1 cellular context compared by ENCODE assay signal in the genomic region with DNA sequence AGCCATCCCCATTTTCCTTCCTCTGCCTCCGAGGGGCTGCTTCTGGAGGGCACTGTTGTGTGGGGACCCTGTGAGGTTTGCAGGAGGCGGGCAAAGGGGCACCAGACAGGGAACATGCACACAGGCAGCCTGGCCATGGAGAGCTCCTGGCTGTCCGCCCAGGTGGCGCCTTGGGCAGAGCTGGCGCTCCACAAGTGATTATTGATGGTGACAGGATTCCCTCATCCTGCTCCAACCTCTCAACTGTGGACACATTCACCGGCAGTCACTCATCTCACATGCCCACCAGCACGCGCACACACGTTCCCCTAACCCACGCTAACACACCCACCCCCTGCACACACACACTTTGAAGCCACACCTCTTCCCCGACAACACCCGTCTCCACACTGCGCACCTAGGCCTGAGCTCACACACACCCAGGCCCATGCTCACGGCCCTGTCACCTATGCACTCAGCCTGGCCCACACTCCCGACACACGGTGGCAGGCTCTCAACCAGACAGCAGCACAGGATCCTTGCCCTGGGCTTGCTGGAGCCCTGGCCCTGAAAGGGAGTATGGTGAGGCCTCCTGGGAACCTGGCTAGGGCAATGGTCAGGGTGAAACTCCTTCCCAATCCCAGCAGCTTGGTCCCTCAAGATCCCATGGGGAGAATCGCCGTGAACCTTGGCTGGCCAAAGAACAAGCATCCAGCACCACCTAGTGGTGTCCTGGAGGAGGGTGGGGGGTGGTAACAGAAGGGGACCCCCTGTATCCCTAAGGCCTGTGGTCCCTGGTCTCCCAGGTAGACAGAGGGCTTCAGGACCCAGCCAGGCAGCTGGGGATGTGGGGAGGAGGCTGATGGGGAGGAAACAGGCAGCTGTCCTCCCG.
TF ChIP-seq lines count a peak whose summit lies in the region.

No MANE protein-coding gene starts in this region.

TF ChIP-seq in K562, 482 proteins besides CTCF, POLR2A, EP300 and RAD21 (continues in another document):
- TF ChIP-seq, protein P1, sequence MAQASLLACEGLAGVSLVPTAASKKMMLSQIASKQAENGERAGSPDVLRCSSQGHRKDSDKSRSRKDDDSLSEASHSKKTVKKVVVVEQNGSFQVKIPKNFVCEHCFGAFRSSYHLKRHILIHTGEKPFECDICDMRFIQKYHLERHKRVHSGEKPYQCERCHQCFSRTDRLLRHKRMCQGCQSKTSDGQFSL (CRISPR knock-in tag; IDR thresholded peaks at IDR 0.05), result peak; percentile 92
- TF ChIP-seq, protein P1 (tag; IDR thresholded peaks at IDR 0.05), result peak in 1 of 2 experiments; percentile 73; a peak in 2 of 4 replicates
- TF ChIP-seq MTF1 (CRISPR knock-in tag; IDR thresholded peaks at IDR 0.05; ENCODE audit: borderline replicate concordance) (no peak), ZBTB7A (IDR thresholded peaks at IDR 0.05; ENCODE audit: borderline replicate concordance, control insufficient read depth, low read depth, low read length) (peak; percentile 97), RBFOX2 (IDR thresholded peaks at IDR 0.05; ENCODE audit: low read depth, low read length) (peak; percentile 22; the same call in 1 of the 2 replicates), HDGF (IDR thresholded peaks at IDR 0.05) (peak; percentile 47; the same call in 1 of the 2 replicates), CC2D1A (IDR thresholded peaks at IDR 0.05) (peak; percentile 69), KLF6 (CRISPR knock-in tag; IDR thresholded peaks at IDR 0.05; ENCODE audit: borderline replicate concordance) (no peak), POLR2B (IDR thresholded peaks at IDR 0.05; ENCODE audit: low read depth, partially characterized antibody) (peak; percentile 33), RB1 (IDR thresholded peaks at IDR 0.05; ENCODE audit: low read depth) (peak; percentile 22; the same call in 1 of the 2 replicates), POLR2G (IDR thresholded peaks at IDR 0.05; ENCODE audit: low read depth, low read length) (peak; percentile 59), ZNF57 (CRISPR knock-in tag; IDR thresholded peaks at IDR 0.05) (no peak), SUPT5H (IDR thresholded peaks at IDR 0.05) (peak; percentile 50; the same call in 1 of the 2 replicates), ZNF76 (CRISPR knock-in tag; IDR thresholded peaks at IDR 0.05; ENCODE audit: borderline replicate concordance) (no peak), SMARCA5 (IDR thresholded peaks at IDR 0.05) (0 out of 2 replicates have a peak, but pooled peaks have one; percentile 53), RHOXF2B (CRISPR knock-in tag; conservative IDR thresholded peaks at IDR 0.05) (no peak), MAZ (CRISPR knock-in tag; conservative IDR thresholded peaks at IDR 0.05 in 1 of 2, IDR thresholded peaks at IDR 0.05 in 1 of 2) (peak in 1 of 2 experiments; percentile 77; a peak in 2 of 4 replicates), POLR2AphosphoS2 (IDR thresholded peaks at IDR 0.05; ENCODE audit: low read length) (peak; percentile 68; the same call in 1 of the 2 replicates), CBFA2T2 (conservative IDR thresholded peaks at IDR 0.05) (no peak), NFIC (IDR thresholded peaks at IDR 0.05) (0 out of 2 replicates have a peak, but pooled peaks have one; percentile 10), NRF1 (conservative IDR thresholded peaks at IDR 0.05 in 1 of 2, IDR thresholded peaks at IDR 0.05 in 1 of 2) (peak in 1 of 2 experiments; percentile 36; a peak in 2 of 4 replicates), TAF1 (IDR thresholded peaks at IDR 0.05; ENCODE audit: control insufficient read depth, extremely low read depth, insufficient read depth, low read length, severe bottlenecking) (no peak), ZEB2 (IDR thresholded peaks at IDR 0.05) (no peak), ZKSCAN8 (CRISPR knock-in tag; IDR thresholded peaks at IDR 0.05) (no peak), SMC3 (conservative IDR thresholded peaks at IDR 0.05; ENCODE audit: insufficient read depth, low read depth, low read length) (peak; percentile 81), CTBP1 (IDR thresholded peaks at IDR 0.05; ENCODE audit: borderline replicate concordance) (0 out of 2 replicates have a peak, but pooled peaks have one; percentile 39), ZNF146 (CRISPR knock-in tag; IDR thresholded peaks at IDR 0.05; ENCODE audit: unreplicated experiment) (no peak), ZKSCAN1 (IDR thresholded peaks at IDR 0.05; ENCODE audit: low read depth, low read length) (no peak), ARID2 (IDR thresholded peaks at IDR 0.05) (peak; percentile 78; the same call in 1 of the 2 replicates)
- TF ChIP-seq, protein P2, sequence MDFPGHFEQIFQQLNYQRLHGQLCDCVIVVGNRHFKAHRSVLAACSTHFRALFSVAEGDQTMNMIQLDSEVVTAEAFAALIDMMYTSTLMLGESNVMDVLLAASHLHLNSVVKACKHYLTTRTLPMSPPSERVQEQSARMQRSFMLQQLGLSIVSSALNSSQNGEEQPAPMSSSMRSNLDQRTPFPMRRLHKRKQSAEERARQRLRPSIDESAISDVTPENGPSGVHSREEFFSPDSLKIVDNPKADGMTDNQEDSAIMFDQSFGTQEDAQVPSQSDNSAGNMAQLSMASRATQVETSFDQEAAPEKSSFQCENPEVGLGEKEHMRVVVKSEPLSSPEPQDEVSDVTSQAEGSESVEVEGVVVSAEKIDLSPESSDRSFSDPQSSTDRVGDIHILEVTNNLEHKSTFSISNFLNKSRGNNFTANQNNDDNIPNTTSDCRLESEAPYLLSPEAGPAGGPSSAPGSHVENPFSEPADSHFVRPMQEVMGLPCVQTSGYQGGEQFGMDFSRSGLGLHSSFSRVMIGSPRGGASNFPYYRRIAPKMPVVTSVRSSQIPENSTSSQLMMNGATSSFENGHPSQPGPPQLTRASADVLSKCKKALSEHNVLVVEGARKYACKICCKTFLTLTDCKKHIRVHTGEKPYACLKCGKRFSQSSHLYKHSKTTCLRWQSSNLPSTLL (IDR thresholded peaks at IDR 0.05), result 0 out of 2 replicates have a peak, but pooled peaks have one; percentile 24
- TF ChIP-seq, protein P3, sequence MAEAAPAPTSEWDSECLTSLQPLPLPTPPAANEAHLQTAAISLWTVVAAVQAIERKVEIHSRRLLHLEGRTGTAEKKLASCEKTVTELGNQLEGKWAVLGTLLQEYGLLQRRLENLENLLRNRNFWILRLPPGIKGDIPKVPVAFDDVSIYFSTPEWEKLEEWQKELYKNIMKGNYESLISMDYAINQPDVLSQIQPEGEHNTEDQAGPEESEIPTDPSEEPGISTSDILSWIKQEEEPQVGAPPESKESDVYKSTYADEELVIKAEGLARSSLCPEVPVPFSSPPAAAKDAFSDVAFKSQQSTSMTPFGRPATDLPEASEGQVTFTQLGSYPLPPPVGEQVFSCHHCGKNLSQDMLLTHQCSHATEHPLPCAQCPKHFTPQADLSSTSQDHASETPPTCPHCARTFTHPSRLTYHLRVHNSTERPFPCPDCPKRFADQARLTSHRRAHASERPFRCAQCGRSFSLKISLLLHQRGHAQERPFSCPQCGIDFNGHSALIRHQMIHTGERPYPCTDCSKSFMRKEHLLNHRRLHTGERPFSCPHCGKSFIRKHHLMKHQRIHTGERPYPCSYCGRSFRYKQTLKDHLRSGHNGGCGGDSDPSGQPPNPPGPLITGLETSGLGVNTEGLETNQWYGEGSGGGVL (CRISPR knock-in tag; IDR thresholded peaks at IDR 0.05), result no peak
- TF ChIP-seq, protein P4, sequence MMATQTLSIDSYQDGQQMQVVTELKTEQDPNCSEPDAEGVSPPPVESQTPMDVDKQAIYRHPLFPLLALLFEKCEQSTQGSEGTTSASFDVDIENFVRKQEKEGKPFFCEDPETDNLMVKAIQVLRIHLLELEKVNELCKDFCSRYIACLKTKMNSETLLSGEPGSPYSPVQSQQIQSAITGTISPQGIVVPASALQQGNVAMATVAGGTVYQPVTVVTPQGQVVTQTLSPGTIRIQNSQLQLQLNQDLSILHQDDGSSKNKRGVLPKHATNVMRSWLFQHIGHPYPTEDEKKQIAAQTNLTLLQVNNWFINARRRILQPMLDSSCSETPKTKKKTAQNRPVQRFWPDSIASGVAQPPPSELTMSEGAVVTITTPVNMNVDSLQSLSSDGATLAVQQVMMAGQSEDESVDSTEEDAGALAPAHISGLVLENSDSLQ (IDR thresholded peaks at IDR 0.05), result no peak
- TF ChIP-seq, protein P5, sequence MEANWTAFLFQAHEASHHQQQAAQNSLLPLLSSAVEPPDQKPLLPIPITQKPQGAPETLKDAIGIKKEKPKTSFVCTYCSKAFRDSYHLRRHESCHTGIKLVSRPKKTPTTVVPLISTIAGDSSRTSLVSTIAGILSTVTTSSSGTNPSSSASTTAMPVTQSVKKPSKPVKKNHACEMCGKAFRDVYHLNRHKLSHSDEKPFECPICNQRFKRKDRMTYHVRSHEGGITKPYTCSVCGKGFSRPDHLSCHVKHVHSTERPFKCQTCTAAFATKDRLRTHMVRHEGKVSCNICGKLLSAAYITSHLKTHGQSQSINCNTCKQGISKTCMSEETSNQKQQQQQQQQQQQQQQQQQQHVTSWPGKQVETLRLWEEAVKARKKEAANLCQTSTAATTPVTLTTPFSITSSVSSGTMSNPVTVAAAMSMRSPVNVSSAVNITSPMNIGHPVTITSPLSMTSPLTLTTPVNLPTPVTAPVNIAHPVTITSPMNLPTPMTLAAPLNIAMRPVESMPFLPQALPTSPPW (CRISPR knock-in tag; IDR thresholded peaks at IDR 0.05), result peak; percentile 54
- TF ChIP-seq, protein P6, sequence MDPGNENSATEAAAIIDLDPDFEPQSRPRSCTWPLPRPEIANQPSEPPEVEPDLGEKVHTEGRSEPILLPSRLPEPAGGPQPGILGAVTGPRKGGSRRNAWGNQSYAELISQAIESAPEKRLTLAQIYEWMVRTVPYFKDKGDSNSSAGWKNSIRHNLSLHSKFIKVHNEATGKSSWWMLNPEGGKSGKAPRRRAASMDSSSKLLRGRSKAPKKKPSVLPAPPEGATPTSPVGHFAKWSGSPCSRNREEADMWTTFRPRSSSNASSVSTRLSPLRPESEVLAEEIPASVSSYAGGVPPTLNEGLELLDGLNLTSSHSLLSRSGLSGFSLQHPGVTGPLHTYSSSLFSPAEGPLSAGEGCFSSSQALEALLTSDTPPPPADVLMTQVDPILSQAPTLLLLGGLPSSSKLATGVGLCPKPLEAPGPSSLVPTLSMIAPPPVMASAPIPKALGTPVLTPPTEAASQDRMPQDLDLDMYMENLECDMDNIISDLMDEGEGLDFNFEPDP (CRISPR knock-in tag; IDR thresholded peaks at IDR 0.05), result no peak
- TF ChIP-seq, protein P7, sequence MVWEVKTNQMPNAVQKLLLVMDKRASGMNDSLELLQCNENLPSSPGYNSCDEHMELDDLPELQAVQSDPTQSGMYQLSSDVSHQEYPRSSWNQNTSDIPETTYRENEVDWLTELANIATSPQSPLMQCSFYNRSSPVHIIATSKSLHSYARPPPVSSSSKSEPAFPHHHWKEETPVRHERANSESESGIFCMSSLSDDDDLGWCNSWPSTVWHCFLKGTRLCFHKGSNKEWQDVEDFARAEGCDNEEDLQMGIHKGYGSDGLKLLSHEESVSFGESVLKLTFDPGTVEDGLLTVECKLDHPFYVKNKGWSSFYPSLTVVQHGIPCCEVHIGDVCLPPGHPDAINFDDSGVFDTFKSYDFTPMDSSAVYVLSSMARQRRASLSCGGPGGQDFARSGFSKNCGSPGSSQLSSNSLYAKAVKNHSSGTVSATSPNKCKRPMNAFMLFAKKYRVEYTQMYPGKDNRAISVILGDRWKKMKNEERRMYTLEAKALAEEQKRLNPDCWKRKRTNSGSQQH (CRISPR knock-in tag; IDR thresholded peaks at IDR 0.05), result 0 out of 2 replicates have a peak, but pooled peaks have one; percentile 29
- TF ChIP-seq, protein P8, sequence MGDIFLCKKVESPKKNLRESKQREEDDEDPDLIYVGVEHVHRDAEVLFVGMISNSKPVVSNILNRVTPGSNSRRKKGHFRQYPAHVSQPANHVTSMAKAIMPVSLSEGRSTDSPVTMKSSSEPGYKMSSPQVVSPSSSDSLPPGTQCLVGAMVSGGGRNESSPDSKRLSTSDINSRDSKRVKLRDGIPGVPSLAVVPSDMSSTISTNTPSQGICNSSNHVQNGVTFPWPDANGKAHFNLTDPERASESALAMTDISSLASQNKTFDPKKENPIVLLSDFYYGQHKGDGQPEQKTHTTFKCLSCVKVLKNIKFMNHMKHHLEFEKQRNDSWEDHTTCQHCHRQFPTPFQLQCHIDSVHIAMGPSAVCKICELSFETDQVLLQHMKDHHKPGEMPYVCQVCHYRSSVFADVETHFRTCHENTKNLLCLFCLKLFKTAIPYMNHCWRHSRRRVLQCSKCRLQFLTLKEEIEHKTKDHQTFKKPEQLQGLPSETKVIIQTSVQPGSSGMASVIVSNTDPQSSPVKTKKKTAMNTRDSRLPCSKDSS (IDR thresholded peaks at IDR 0.05; ENCODE audit: low read depth, partially characterized antibody), result no peak
- TF ChIP-seq, protein P9, sequence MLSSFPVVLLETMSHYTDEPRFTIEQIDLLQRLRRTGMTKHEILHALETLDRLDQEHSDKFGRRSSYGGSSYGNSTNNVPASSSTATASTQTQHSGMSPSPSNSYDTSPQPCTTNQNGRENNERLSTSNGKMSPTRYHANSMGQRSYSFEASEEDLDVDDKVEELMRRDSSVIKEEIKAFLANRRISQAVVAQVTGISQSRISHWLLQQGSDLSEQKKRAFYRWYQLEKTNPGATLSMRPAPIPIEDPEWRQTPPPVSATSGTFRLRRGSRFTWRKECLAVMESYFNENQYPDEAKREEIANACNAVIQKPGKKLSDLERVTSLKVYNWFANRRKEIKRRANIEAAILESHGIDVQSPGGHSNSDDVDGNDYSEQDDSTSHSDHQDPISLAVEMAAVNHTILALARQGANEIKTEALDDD (IDR thresholded peaks at IDR 0.05), result no peak
- TF ChIP-seq, protein P10, sequence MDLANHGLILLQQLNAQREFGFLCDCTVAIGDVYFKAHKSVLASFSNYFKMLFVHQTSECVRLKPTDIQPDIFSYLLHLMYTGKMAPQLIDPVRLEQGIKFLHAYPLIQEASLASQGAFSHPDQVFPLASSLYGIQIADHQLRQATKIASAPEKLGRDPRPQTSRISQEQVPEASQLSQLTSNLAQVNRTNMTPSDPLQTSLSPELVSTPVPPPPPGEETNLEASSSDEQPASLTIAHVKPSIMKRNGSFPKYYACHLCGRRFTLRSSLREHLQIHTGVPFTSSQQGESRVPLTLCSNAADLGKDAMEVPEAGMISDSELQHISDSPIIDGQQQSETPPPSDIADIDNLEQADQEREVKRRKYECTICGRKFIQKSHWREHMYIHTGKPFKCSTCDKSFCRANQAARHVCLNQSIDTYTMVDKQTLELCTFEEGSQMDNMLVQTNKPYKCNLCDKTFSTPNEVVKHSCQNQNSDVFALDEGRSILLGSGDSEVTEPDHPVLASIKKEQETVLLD (IDR thresholded peaks at IDR 0.05), result 0 out of 2 replicates have a peak, but pooled peaks have one; percentile 18
- TF ChIP-seq, protein P11, sequence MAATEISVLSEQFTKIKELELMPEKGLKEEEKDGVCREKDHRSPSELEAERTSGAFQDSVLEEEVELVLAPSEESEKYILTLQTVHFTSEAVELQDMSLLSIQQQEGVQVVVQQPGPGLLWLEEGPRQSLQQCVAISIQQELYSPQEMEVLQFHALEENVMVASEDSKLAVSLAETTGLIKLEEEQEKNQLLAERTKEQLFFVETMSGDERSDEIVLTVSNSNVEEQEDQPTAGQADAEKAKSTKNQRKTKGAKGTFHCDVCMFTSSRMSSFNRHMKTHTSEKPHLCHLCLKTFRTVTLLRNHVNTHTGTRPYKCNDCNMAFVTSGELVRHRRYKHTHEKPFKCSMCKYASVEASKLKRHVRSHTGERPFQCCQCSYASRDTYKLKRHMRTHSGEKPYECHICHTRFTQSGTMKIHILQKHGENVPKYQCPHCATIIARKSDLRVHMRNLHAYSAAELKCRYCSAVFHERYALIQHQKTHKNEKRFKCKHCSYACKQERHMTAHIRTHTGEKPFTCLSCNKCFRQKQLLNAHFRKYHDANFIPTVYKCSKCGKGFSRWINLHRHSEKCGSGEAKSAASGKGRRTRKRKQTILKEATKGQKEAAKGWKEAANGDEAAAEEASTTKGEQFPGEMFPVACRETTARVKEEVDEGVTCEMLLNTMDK (IDR thresholded peaks at IDR 0.05; ENCODE audit: borderline replicate concordance, insufficient read depth, low read depth, low read length, poor library complexity, severe bottlenecking), result peak; percentile 5
